Comparison of ENCODE assay signal across 20 cellular contexts in genomic region chr16:583470-583814, GRCh38. TPM values are rescaled to one million over a fixed set of nuclear protein-coding genes. Genes with fewer than 3 reads are reported as not detected.
DNase-seq lines count a peak whose midpoint lies in the region; FAIRE-seq and TF ChIP-seq lines count a peak whose summit lies in the region.
"Had no signal": no experiment of that assay in that cellular context is flagged by ENCODE, and none has a peak within 500 bp of the region (broad histone marks: within the 10 kb centered on the region; RNA-seq: fewer than 3 reads in every experiment).

No MANE protein-coding gene starts in this region.

- H2BK12ac ChIP-seq in H9 (ENCODE audit: insufficient read length, low read depth, low read length), result no peak overlapping the region

- H4K20me1 ChIP-seq in H9 (ENCODE audit: control insufficient read depth, insufficient read depth, insufficient read length), result no peaks in the 10 kb centered on the region

- H2AK5ac ChIP-seq in H9 (ENCODE audit: insufficient read length, low read length), result no peak overlapping the region
- no peak overlapping the region for H2AK5ac ChIP-seq in mesendoderm (ENCODE audit: low read length)

- no peak for TF ChIP-seq CTCF in H9 (conservative IDR thresholded peaks at IDR 0.05)
- TF ChIP-seq CTCF in D721Med (IDR thresholded peaks at IDR 0.05; ENCODE audit: insufficient read depth, missing control alignments), result no peak

- H3K27ac ChIP-seq in H9 (ENCODE audit: insufficient read length, low read depth, low read length) (no peak overlapping the region), mesendoderm (ENCODE audit: low read depth, low read length) (no peak overlapping the region)
- H3K27ac ChIP-seq: brain microvascular endothelial cell, foreskin keratinocyte had no signal

- H2BK20ac ChIP-seq in H9 (ENCODE audit: low read depth, low read length, poor library complexity, severe bottlenecking), result no peak overlapping the region

- H4K8ac ChIP-seq in H9 (replicated peaks; ENCODE audit: insufficient read length, low read depth, low read length), result no peak overlapping the region
- no peak overlapping the region for H4K8ac ChIP-seq in mesendoderm (ENCODE audit: low read depth, low read length)

- no peaks in the 10 kb centered on the region for H3K9me3 ChIP-seq in H9 (ENCODE audit: control insufficient read depth, low read depth, low read length)

- no CpG with 5 or more reads among the region's 16 CpGs for WGBS in H9 (ENCODE audit: extremely low coverage, insufficient read length, low lambda C conversion rate)
- no CpG with 5 or more reads among the region's 16 CpGs for WGBS in mesendoderm (ENCODE audit: extremely low coverage, insufficient coverage, low lambda C conversion rate)

- H3K79me2 ChIP-seq in H9 (ENCODE audit: insufficient read depth, low read length) (no peaks in the 10 kb centered on the region), mesendoderm (ENCODE audit: control insufficient read depth, insufficient read depth, low read length) (peaks cover 4% of the 10 kb centered on the region)

- no peak overlapping the region for H2AFZ ChIP-seq in H9 (ENCODE audit: low read length)

- H3K4me3 ChIP-seq in mesendoderm (ENCODE audit: low read length), result no peak overlapping the region

- no peak overlapping the region for H2BK120ac ChIP-seq in H9 (ENCODE audit: low read depth, low read length, poor library complexity, severe bottlenecking)
- no peak overlapping the region for H2BK120ac ChIP-seq in mesendoderm (ENCODE audit: low read depth, low read length)

- H3K4me1 ChIP-seq in H9 (ENCODE audit: insufficient read depth, low read length) (no peaks in the 10 kb centered on the region; the same call in 1 of the 2 replicates), mesendoderm (ENCODE audit: control insufficient read depth, low read depth, low read length) (no peaks in the 10 kb centered on the region)

- peaks cover 7% of the 10 kb centered on the region; the same call in 1 of the 2 replicates for H3K27me3 ChIP-seq in H9 (ENCODE audit: insufficient read depth, low read length)
- no peaks in the 10 kb centered on the region for H3K27me3 ChIP-seq in mesendoderm (ENCODE audit: insufficient read depth, low read length, poor library complexity)
- H3K27me3 ChIP-seq: brain microvascular endothelial cell, foreskin keratinocyte had no signal

- no peak overlapping the region for H3K23ac ChIP-seq in H9 (ENCODE audit: insufficient read length, low read depth, low read length)
- no peak overlapping the region for H3K23ac ChIP-seq in mesendoderm (ENCODE audit: low read length)

- H3K18ac ChIP-seq in H9 (ENCODE audit: insufficient read length, low read depth, low read length) (no peak overlapping the region), mesendoderm (ENCODE audit: low read length) (no peak overlapping the region)

- no peak overlapping the region for H3K4ac ChIP-seq in H9 (ENCODE audit: low read depth, low read length)
- no peak overlapping the region for H3K4ac ChIP-seq in mesendoderm (ENCODE audit: low read depth, low read length)

- DNase-seq in NCI-H2227 (lab: John Stamatoyannopoulos, UW; ENCODE audit: unreplicated experiment) (peak; percentile 51), NCI-H2227 treated with DMSO at 0.1 percent for 48 hours (lab: John Stamatoyannopoulos, UW) (no peak), H9 (peak; percentile 71), SK-N-DZ (ENCODE audit: low spot score) (peak; percentile 38), mesendoderm (peak; percentile 50), NCI-H524 (lab: John Stamatoyannopoulos, UW) (no peak), CD1c-positive myeloid dendritic cell (ENCODE audit: extremely low spot score) (no peak), D721Med (ENCODE audit: insufficient read length, low spot score) (no peak)
- DNase-seq: activated CD4-positive, CD25-positive, alpha-beta regulatory T cell treated with anti-CD3 and anti-CD28 coated beads, Interleukin-2, amount 50 U/mL, for 72 hours; activated naive CD8-positive, alpha-beta T cell treated with anti-CD3 and anti-CD28 coated beads for 36 hours; brain microvascular endothelial cell; CD4-positive, CD25-positive, alpha-beta regulatory T cell; foreskin keratinocyte; KG1; stimulated activated CD4-positive, alpha-beta T cell treated with anti-CD3 and anti-CD28 coated beads, Interleukin-12 subunit alpha, Interleukin-12 subunit beta, amount 100 ng/mL, for 4 hours; T-helper 9 cell had no signal

- FAIRE-seq in D721Med (lab: Jason Lieb, UNC), result no peak

- H3T11ph ChIP-seq in H9 (ENCODE audit: low read length), result no peak overlapping the region

- H2BK15ac ChIP-seq in H9 (ENCODE audit: low read depth, low read length) (no peak overlapping the region), mesendoderm (replicated peaks; ENCODE audit: low read depth) (no peak overlapping the region)

- H3K56ac ChIP-seq in H9 (ENCODE audit: insufficient read length, low read depth, low read length) (no peak overlapping the region), mesendoderm (ENCODE audit: low read length) (no peak overlapping the region)

- no peak overlapping the region for H3K9ac ChIP-seq in H9 (ENCODE audit: extremely low read depth, insufficient read length, low read length)
- H3K9ac ChIP-seq in mesendoderm (ENCODE audit: low read length), result no peak overlapping the region

- no peaks in the 10 kb centered on the region for H3K36me3 ChIP-seq in mesendoderm (ENCODE audit: control insufficient read depth, insufficient read depth, low read length)
- H3K36me3 ChIP-seq: brain microvascular endothelial cell had no signal

- no peak overlapping the region for H3K14ac ChIP-seq in H9 (ENCODE audit: insufficient read depth, low read length)

- H4K5ac ChIP-seq in H9 (ENCODE audit: insufficient read length, low read depth, low read length) (no peak overlapping the region), mesendoderm (ENCODE audit: low read length) (no peak overlapping the region)

- H3K9me3 Mint-ChIP-seq in H9, result no peaks in the 10 kb centered on the region
- H3K9me3 Mint-ChIP-seq: activated naive CD8-positive, alpha-beta T cell treated with anti-CD3 and anti-CD28 coated beads for 36 hours; activated T-helper 1 cell treated with anti-CD3 and anti-CD28 coated beads, Interleukin-12 subunit alpha, Interleukin-12 subunit beta, Interleukin-2, Interleukin-4 antibody, amounts not matched to agents 30 ng/mL and 10 ng/mL and 1 ng/mL, durations not matched to agents 14 hours and 24 hours and 36 hours; CD4-positive, CD25-positive, alpha-beta regulatory T cell had no signal

- H3K79me1 ChIP-seq in H9 (ENCODE audit: insufficient read depth, low read depth, low read length, poor library complexity, severe bottlenecking) (no peaks in the 10 kb centered on the region), mesendoderm (ENCODE audit: low read length) (peaks cover 2% of the 10 kb centered on the region)

- H3K27me3 Mint-ChIP-seq in H9 (ENCODE audit: low read depth), result peaks cover 30% of the 10 kb centered on the region
- H3K27me3 Mint-ChIP-seq: CD4-positive, CD25-positive, alpha-beta regulatory T cell had no signal

- peak overlapping the region; percentile 16 for H3K4me2 ChIP-seq in H9 (ENCODE audit: insufficient read depth, insufficient read length, low read length)
- H3K4me2 ChIP-seq in mesendoderm (ENCODE audit: low read length), result no peak overlapping the region

- H3K4me3 Mint-ChIP-seq in H9, result no peak overlapping the region
- H3K4me3 Mint-ChIP-seq: activated naive CD8-positive, alpha-beta T cell treated with anti-CD3 and anti-CD28 coated beads for 36 hours; activated T-helper 1 cell treated with anti-CD3 and anti-CD28 coated beads, Interleukin-12 subunit alpha, Interleukin-12 subunit beta, Interleukin-2, Interleukin-4 antibody, amounts not matched to agents 30 ng/mL and 10 ng/mL and 1 ng/mL, durations not matched to agents 14 hours and 24 hours and 36 hours; CD4-positive, CD25-positive, alpha-beta regulatory T cell had no signal

- no peak overlapping the region for H4K91ac ChIP-seq in H9 (ENCODE audit: insufficient read length, low read depth, low read length)

- no peak overlapping the region for H2BK5ac ChIP-seq in H9 (ENCODE audit: insufficient read length, low read length)
- no peak overlapping the region for H2BK5ac ChIP-seq in mesendoderm (ENCODE audit: low read length)

- peaks cover 6 to 23% of the 10 kb centered on the region in 2 experiments for H3K4me1 Mint-ChIP-seq in H9

- no peak overlapping the region for H3K27ac Mint-ChIP-seq in H9
- H3K27ac Mint-ChIP-seq: activated naive CD8-positive, alpha-beta T cell treated with anti-CD3 and anti-CD28 coated beads for 36 hours; activated T-helper 1 cell treated with anti-CD3 and anti-CD28 coated beads, Interleukin-12 subunit alpha, Interleukin-12 subunit beta, Interleukin-2, Interleukin-4 antibody, amounts not matched to agents 30 ng/mL and 10 ng/mL and 1 ng/mL, durations not matched to agents 14 hours and 24 hours and 36 hours; CD4-positive, CD25-positive, alpha-beta regulatory T cell had no signal

- peaks cover 0 to 4% (median 4%) of the 10 kb centered on the region in 3 experiments; a peak in 3 of 7 replicates for H3K36me3 Mint-ChIP-seq in H9 (ENCODE audit: insufficient read depth in 1 of 3, low read depth in 3 of 3)
- H3K36me3 Mint-ChIP-seq: CD4-positive, CD25-positive, alpha-beta regulatory T cell had no signal

- H3K23me2 ChIP-seq in H9 (ENCODE audit: insufficient read length, low read depth, low read length, poor library complexity, severe bottlenecking), result peaks cover 3% of the 10 kb centered on the region

RNA-seq across cellular contexts. Expression of gene RAB40C, which starts 6.4 kb away (rescaled TPM):
- total RNA-seq in H9 (2021), result 19.1 and 20.4 TPM in 2 replicates
- 23.8 and 35.5 TPM in 2 replicates for polyA plus RNA-seq in SK-N-DZ (2014; cell fraction: cytosol; rRNA removed)
- polyA plus RNA-seq in SK-N-DZ (2014; cell fraction: nucleus; rRNA removed), result 41.2 and 43.2 TPM in 2 replicates
- polyA plus RNA-seq in mesendoderm (2013, experiment 1 of 2), result 10.0 TPM
- polyA plus RNA-seq in mesendoderm (2013, experiment 2 of 2), result 9.8 TPM

RNA-seq across cellular contexts. Expression of gene PIGQ, which starts 13.7 kb away (rescaled TPM):
- 58.0 and 65.5 TPM in 2 replicates for total RNA-seq in H9 (2021)
- polyA plus RNA-seq in SK-N-DZ (2014; cell fraction: cytosol; rRNA removed), result 25.3 and 35.9 TPM in 2 replicates
- polyA plus RNA-seq in SK-N-DZ (2014; cell fraction: nucleus; rRNA removed), result 138 and 159 TPM in 2 replicates
- polyA plus RNA-seq in mesendoderm (2013, experiment 1 of 2), result 12.1 TPM
- polyA plus RNA-seq in mesendoderm (2013, experiment 2 of 2), result 12.6 TPM

RNA-seq across cellular contexts. Expression of gene NHLRC4, which starts 16.6 kb away (rescaled TPM):
- total RNA-seq in H9 (2021), result 0.26 and 0.42 TPM in 2 replicates
- 1.3 and 1.8 TPM in 2 replicates for polyA plus RNA-seq in SK-N-DZ (2014; cell fraction: cytosol; rRNA removed)
- 2.8 and 3.7 TPM in 2 replicates for polyA plus RNA-seq in SK-N-DZ (2014; cell fraction: nucleus; rRNA removed)
- 0.08 TPM for polyA plus RNA-seq in mesendoderm (2013, experiment 1 of 2)
- 0.07 TPM for polyA plus RNA-seq in mesendoderm (2013, experiment 2 of 2)
- polyA plus RNA-seq: neural cell had no signal

RNA-seq across cellular contexts. Expression of gene PRR35, which starts 23.2 kb away (rescaled TPM):
- 0.33 and 0.50 TPM in 2 replicates for total RNA-seq in H9 (2021)
- polyA plus RNA-seq in SK-N-DZ (2014; cell fraction: cytosol; rRNA removed), result 0.06 and 0.24 TPM in 2 replicates
- polyA plus RNA-seq in SK-N-DZ (2014; cell fraction: nucleus; rRNA removed), result not detected in 2 replicates
- 0.04 TPM for polyA plus RNA-seq in mesendoderm (2013, experiment 1 of 2)
- 0.03 TPM for polyA plus RNA-seq in mesendoderm (2013, experiment 2 of 2)
- total RNA-seq: activated CD8-positive, alpha-beta memory T cell treated with anti-CD3 and anti-CD28 coated beads for 36 hours; activated naive CD8-positive, alpha-beta T cell treated with anti-CD3 and anti-CD28 coated beads for 36 hours; activated T-helper 1 cell treated with anti-CD3 and anti-CD28 coated beads, Interleukin-12 subunit alpha, Interleukin-12 subunit beta, Interleukin-2, Interleukin-4 antibody, amounts not matched to agents 30 ng/mL and 10 ng/mL and 1 ng/mL, durations not matched to agents 14 hours and 24 hours and 36 hours; CD4-positive, CD25-positive, alpha-beta regulatory T cell; foreskin keratinocyte; SK-MEL-5 had no signal
- polyA plus RNA-seq: CD4-positive, CD25-positive, alpha-beta regulatory T cell; foreskin keratinocyte; neural cell had no signal

RNA-seq across cellular contexts. Expression of gene WFIKKN1, which starts 47.3 kb away (rescaled TPM):
- 8.3 and 8.7 TPM in 2 replicates for total RNA-seq in H9 (2021)
- polyA plus RNA-seq in SK-N-DZ (2014; cell fraction: cytosol; rRNA removed), result 4.0 and 5.7 TPM in 2 replicates
- polyA plus RNA-seq in SK-N-DZ (2014; cell fraction: nucleus; rRNA removed), result 5.5 and 7.7 TPM in 2 replicates
- 1.7 TPM for polyA plus RNA-seq in mesendoderm (2013, experiment 1 of 2)
- 1.7 TPM for polyA plus RNA-seq in mesendoderm (2013, experiment 2 of 2)
- polyA plus RNA-seq: CD4-positive, CD25-positive, alpha-beta regulatory T cell had no signal

Comparison
In these comparisons a context has a peak if more than half of its experiments do, and no peak if none do; other contexts are left out.
1. DNase-seq: peak in NCI-H2227 (single experiment), H9 (single experiment), SK-N-DZ (single experiment) and mesendoderm (single experiment); none in NCI-H2227 treated with DMSO at 0.1 percent for 48 hours (single experiment), NCI-H524 (0 of 2), CD1c-positive myeloid dendritic cell (single experiment) and D721Med (single experiment).